9 cellular contexts compared by ENCODE assay signal in the genomic region with DNA sequence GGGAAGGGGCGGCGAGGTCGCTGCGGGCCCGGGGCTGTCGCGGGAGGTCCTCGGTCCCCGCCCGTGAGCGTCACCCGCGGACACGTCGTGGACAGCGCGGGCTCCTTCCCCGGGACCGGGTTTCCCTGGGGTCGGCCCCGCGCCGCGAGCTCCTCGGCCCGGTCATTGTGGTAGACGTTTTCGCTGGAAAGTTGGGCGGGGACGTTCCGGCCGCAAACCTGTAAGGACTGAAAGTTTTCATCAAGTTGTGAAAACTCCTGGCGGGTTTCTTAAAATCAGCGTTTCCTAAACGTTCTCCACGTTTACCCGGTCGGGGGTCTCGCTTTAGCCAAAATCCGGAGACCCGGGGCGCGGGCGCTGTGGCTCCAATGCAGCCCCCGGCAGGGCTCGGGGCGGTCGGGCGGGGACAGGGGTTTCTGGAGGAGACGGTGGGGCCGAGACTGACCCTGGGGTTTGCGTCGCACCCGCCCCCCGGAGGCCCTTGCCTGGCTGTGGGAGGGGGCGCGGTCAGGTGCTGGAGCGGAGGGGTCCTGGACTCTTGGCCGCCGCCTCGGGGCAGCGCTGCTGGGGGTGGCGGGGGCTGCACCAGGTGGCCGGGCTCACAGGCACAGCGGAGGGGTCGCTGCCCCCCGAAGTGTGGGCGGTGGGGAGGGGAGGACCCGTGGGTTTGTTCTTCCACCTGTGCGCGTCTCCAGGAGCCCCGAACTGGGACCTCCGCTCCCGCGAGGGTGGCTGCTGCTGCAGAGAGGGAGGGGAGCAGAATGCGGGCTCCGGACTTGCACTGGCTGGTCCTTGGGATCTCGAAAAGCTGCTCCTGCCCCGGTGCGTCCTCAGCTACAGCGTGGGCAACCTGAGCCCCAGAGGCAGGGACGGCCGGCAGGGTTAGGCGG. TPM values are rescaled to one million over a fixed set of nuclear protein-coding genes. Genes with fewer than 3 reads are reported as not detected.
DNase-seq lines count a peak whose midpoint lies in the region; ATAC-seq, FAIRE-seq and TF ChIP-seq lines count a peak whose summit lies in the region.
"Had no signal": no experiment of that assay in that cellular context is flagged by ENCODE, and none has a peak within 500 bp of the region (broad histone marks: within the 10 kb centered on the region; RNA-seq: fewer than 3 reads in every experiment).

No MANE protein-coding gene starts in this region.

- no peak for TF ChIP-seq POLR2A in esophagus squamous epithelium (IDR thresholded peaks at IDR 0.05)

- H3K36me3 ChIP-seq in Caco-2 (ENCODE audit: control insufficient read depth, insufficient read depth, low read length) (no peaks in the 10 kb centered on the region), esophagus squamous epithelium (peaks cover 0 to 8% (median 0%) of the 10 kb centered on the region in 3 donors), pancreas (no peaks in the 10 kb centered on the region)

- H3K27me3 Mint-ChIP-seq in Caco-2 (ENCODE audit: insufficient read depth, unreplicated experiment): no peaks in the 10 kb centered on the region

- H3K27ac ChIP-seq in esophagus squamous epithelium (peak overlapping the region; percentile 57 to 87 (median 82)), pancreas (peak overlapping the region in 1 of 4 donors; percentile 30)

- intact Hi-C loops in Caco-2 (cut with micrococcal nuclease; ENCODE audit: unreplicated experiment): no loop called here
- intact Hi-C loops in esophagus squamous epithelium (cut with DNase I): no loop called here
- intact Hi-C loops in pancreas (cut with DNase I): no loop called here

- H3K4me3 ChIP-seq in Caco-2 (ENCODE audit: low read depth, low read length) (peak overlapping the region; percentile 88), esophagus squamous epithelium (peak overlapping the region; percentile 66 to 89 (median 74)), pancreas (peak overlapping the region; percentile 67 to 84 (median 79))

- H3K27me3 ChIP-seq in Caco-2 (replicated peaks; ENCODE audit: control insufficient read depth, insufficient read depth, low read length) (no peaks in the 10 kb centered on the region), esophagus squamous epithelium (peaks cover 0 to 61% (median 2%) of the 10 kb centered on the region in 4 donors), pancreas (no peaks in the 10 kb centered on the region)

- H3K4me3 Mint-ChIP-seq in Caco-2 (ENCODE audit: unreplicated experiment): peak overlapping the region; percentile 67

- no TSS peak for BruUV-seq in Caco-2 (replicated peaks; lab: Mats Ljungman, UMichigan)

- no peaks in the 10 kb centered on the region for H3K9me3 Mint-ChIP-seq in Caco-2 (ENCODE audit: unreplicated experiment)

- CTCF ChIA-PET in Caco-2 (lab: Charles Lee): no interaction called here

- peaks cover 21% of the 10 kb centered on the region for H3K4me1 Mint-ChIP-seq in Caco-2 (ENCODE audit: low read depth, unreplicated experiment)

- peak in 1 of 2 experiments; percentile 14 for DNase-seq in Caco-2
- peak; percentile 46 for DNase-seq in RPMI8226
- DNase-seq in esophagus squamous epithelium (lab: John Stamatoyannopoulos, UW): no peak
- peak in 3 of 6 donors; percentile 51 to 81 (median 72) for DNase-seq in pancreas
- no peak for DNase-seq in hypothalamus (lab: John Stamatoyannopoulos, UW)
- no peak for DNase-seq in NCI-H82 treated with DMSO at 0.1 percent for 48 hours (lab: John Stamatoyannopoulos, UW; ENCODE audit: unreplicated experiment)
- no peak for DNase-seq in NCI-H187 (lab: John Stamatoyannopoulos, UW)

- ATAC-seq in pancreas: no peak
- no peak for ATAC-seq in HG02852 (IDR thresholded peaks at IDR 0.05; ENCODE audit: unreplicated experiment)

- no peaks in the 10 kb centered on the region for H3K9me3 ChIP-seq in Caco-2
- H3K9me3 ChIP-seq in esophagus squamous epithelium: no peaks in the 10 kb centered on the region
- no peaks in the 10 kb centered on the region for H3K9me3 ChIP-seq in pancreas

- no peak for FAIRE-seq in pancreas (lab: Jason Lieb, UNC)

- POLR2A ChIA-PET in Caco-2 (lab: Charles Lee): interaction anchor here (0.6 kb wide), 1 partner anchor 85 kb away, joined by 4 read pairs; no protein-coding TSS in a partner anchor

- TF ChIP-seq CTCF in Caco-2 (IDR thresholded peaks at IDR 0.05; ENCODE audit: insufficient read depth in 1 of 2, low read depth in 1 of 2, low read length in 1 of 2, severe bottlenecking in 1 of 2, unreplicated experiment in 1 of 2) (no peak), esophagus squamous epithelium (IDR thresholded peaks at IDR 0.05) (no peak), pancreas (IDR thresholded peaks at IDR 0.05) (no peak)

- no peak overlapping the region for H3K27ac Mint-ChIP-seq in Caco-2 (ENCODE audit: unreplicated experiment)

- 0 to 14% methylated on average over 1 to 14 of the region's 84 CpGs for WGBS in esophagus squamous epithelium, 2 donors
- WGBS in pancreas, 2 donors: 5% methylated on average over 66 to 84 of the region's 84 CpGs

- H3K4me1 ChIP-seq in Caco-2 (peaks cover 24% of the 10 kb centered on the region), esophagus squamous epithelium (peaks cover 8 to 56% (median 8%) of the 10 kb centered on the region in 3 donors), pancreas (peaks cover 0 to 4% (median 0%) of the 10 kb centered on the region in 3 donors)

- H3K36me3 Mint-ChIP-seq in Caco-2 (ENCODE audit: insufficient read depth, unreplicated experiment): peaks cover 19% of the 10 kb centered on the region

RNA-seq across cellular contexts. Expression of a gene that starts 0.8 kb away (rescaled TPM):
- 45.9 and 48.7 TPM in 2 replicates for total RNA-seq in Caco-2 (2022)
- 10 to 100 TPM; 14.5 to 23.8 (median 17.5) TPM for total RNA-seq in esophagus squamous epithelium
- total RNA-seq in pancreas: 10 to 100 TPM in 5 of 6 donors, 1 to 10 TPM in 1; 9.8 to 20.4 (median 15.7) TPM
- 10 to 100 TPM; 26.5 to 27.4 TPM for polyA plus RNA-seq in pancreas

RNA-seq across cellular contexts. Expression of a gene that starts 31.9 kb away (rescaled TPM):
- total RNA-seq in Caco-2 (2022) (0.16 and 0.34 TPM in 2 replicates), esophagus squamous epithelium (1 to 10 TPM in 2 of 4 donors, under 1 TPM in 1, not detected in 1; 0.57 to 5.4 (median 1.8) TPM), pancreas (under 1 TPM in 3 of 6 donors, not detected in 3; 0.12 to 0.61 (median 0.25) TPM)
- under 1 TPM; 0.09 to 0.15 TPM for polyA plus RNA-seq in pancreas
- total RNA-seq: chondrocyte had no signal

RNA-seq across cellular contexts. Expression of a gene that starts 47.5 kb away (rescaled TPM):
- total RNA-seq in Caco-2 (2022) (not detected in 2 replicates), esophagus squamous epithelium (not detected), pancreas (not detected)
- polyA plus RNA-seq in pancreas: under 1 TPM; 0.08 to 0.16 TPM
- total RNA-seq: chondrocyte had no signal
